8 cellular contexts compared by ENCODE assay signal in genomic region chr7:117072620-117073118, GRCh38.
DNase-seq lines count a peak whose midpoint lies in the region; ATAC-seq and TF ChIP-seq lines count a peak whose summit lies in the region.

No MANE protein-coding gene starts in this region.

- no peaks in the 10 kb centered on the region for H3K9me3 ChIP-seq in muscle layer of colon (ENCODE audit: low read length)

- H3K36me3 Mint-ChIP-seq in chondrocyte (ENCODE audit: low read depth), result no peaks in the 10 kb centered on the region

- H3K27ac ChIP-seq in muscle layer of colon (ENCODE audit: low read depth, low read length), result no peak overlapping the region

- TF ChIP-seq CTCF in chondrocyte (IDR thresholded peaks at IDR 0.05), result no peak

- H3K4me3 Mint-ChIP-seq in chondrocyte (ENCODE audit: unreplicated experiment), result peak overlapping the region; percentile 21

- H3K9me3 Mint-ChIP-seq in chondrocyte (ENCODE audit: low read depth), result no peaks in the 10 kb centered on the region

- H3K27me3 ChIP-seq in muscle layer of colon (ENCODE audit: control insufficient read depth in 1 of 2, insufficient read depth in 2 of 2, low read length in 2 of 2), result no peaks in the 10 kb centered on the region

- peaks cover 30% of the 10 kb centered on the region for H3K4me1 ChIP-seq in muscle layer of colon (ENCODE audit: insufficient read depth, low read length)

- H3K4me1 Mint-ChIP-seq in chondrocyte (ENCODE audit: low read depth), result peaks cover 68% of the 10 kb centered on the region

- ATAC-seq in GM18870 (IDR thresholded peaks at IDR 0.05; ENCODE audit: unreplicated experiment), result no peak

- H3K9ac ChIP-seq in muscle layer of colon (ENCODE audit: low read length), result peak overlapping the region; percentile 45

- no peaks in the 10 kb centered on the region for H3K27me3 Mint-ChIP-seq in chondrocyte (ENCODE audit: low read depth)

- H3K4me3 ChIP-seq in muscle layer of colon (ENCODE audit: low read depth in 1 of 2, low read length in 2 of 2), result peak overlapping the region in 1 of 2 donors; percentile 51

- intact Hi-C loops in posterior vena cava (cut with DNase I), result no loop called here

- no peaks in the 10 kb centered on the region for H3K36me3 ChIP-seq in muscle layer of colon (ENCODE audit: insufficient read depth, low read length)

- DNase-seq in CD1c-positive myeloid dendritic cell (ENCODE audit: extremely low spot score), result peak; percentile 35
- peak; percentile 61 for DNase-seq in NCI-H1436 (lab: John Stamatoyannopoulos, UW)
- DNase-seq in chondrocyte (ENCODE audit: low spot score), result no peak
- no peak for DNase-seq in activated CD4-positive, alpha-beta T cell treated with anti-CD3 and anti-CD28 coated beads for 1 hour
- no peak for DNase-seq in posterior vena cava (ENCODE audit: low spot score)
- no peak for DNase-seq in stimulated activated CD4-positive, alpha-beta T cell treated with anti-CD3 and anti-CD28 coated beads, Interleukin-1b, Interleukin-23, amount 100 ng/mL, for 48 hours

- H3K27ac Mint-ChIP-seq in chondrocyte (ENCODE audit: unreplicated experiment), result peak overlapping the region; percentile 93

Comparison
In these comparisons a context has a peak if more than half of its experiments do, and no peak if none do; other contexts are left out.
1. DNase-seq: peak in CD1c-positive myeloid dendritic cell (single experiment) and NCI-H1436 (single experiment); none in chondrocyte (single experiment), activated CD4-positive, alpha-beta T cell treated with anti-CD3 and anti-CD28 coated beads for 1 hour (single experiment), posterior vena cava (single experiment) and stimulated activated CD4-positive, alpha-beta T cell treated with anti-CD3 and anti-CD28 coated beads, Interleukin-1b, Interleukin-23, amount 100 ng/mL, for 48 hours (single experiment).